ENCODE assay signal across 14 cellular contexts in genomic region chr14:55389330-55389729, GRCh38. TPM values are rescaled to one million over a fixed set of nuclear protein-coding genes. Genes with fewer than 3 reads are reported as not detected.
A peak's percentile ranks its signal among the peaks of the same experiment; 100 is the strongest.
DNase-seq lines count a peak whose midpoint lies in the region; ATAC-seq and TF ChIP-seq lines count a peak whose summit lies in the region.
"Had no signal": no experiment of that assay in that cellular context is flagged by ENCODE, and none has a peak within 500 bp of the region (broad histone marks: within the 10 kb centered on the region; RNA-seq: fewer than 3 reads in every experiment).

No MANE protein-coding gene starts in this region.

- in situ Hi-C loops in Caki2 (cut with HindIII; ENCODE audit: low pct_unique_long_range_greater_than_20kb, low sequenced_read_pairs) = no loop called here

- no peak for ATAC-seq in HG03039 (IDR thresholded peaks at IDR 0.05; ENCODE audit: unreplicated experiment)
- ATAC-seq in GM19395 (IDR thresholded peaks at IDR 0.05; ENCODE audit: unreplicated experiment) = no peak
- ATAC-seq in HG02973 (IDR thresholded peaks at IDR 0.05; ENCODE audit: unreplicated experiment) = no peak
- ATAC-seq in GM18505 (IDR thresholded peaks at IDR 0.05; ENCODE audit: unreplicated experiment) = no peak

- DNase-seq in Caki2 (ENCODE audit: low read depth) (peak; percentile 55), NCI-H226 (peak; percentile 35), dedifferentiated amniotic fluid mesenchymal stem cell (ENCODE audit: extremely low spot score) (peak; percentile 80), renal cortical epithelial cell (ENCODE audit: low read depth) (peak; percentile 39)
- DNase-seq: Calu3, GOT3, NCI-H1092 treated with DMSO at 0.1 percent for 48 hours, NCI-H446 had no signal

- no peak for TF ChIP-seq POLR2A in GM18505 (IDR thresholded peaks at IDR 0.05; ENCODE audit: borderline replicate concordance, extremely low read depth, insufficient read depth, insufficient read length)

RNA-seq across cellular contexts. Expression of gene ATG14, which starts 22.3 kb away (rescaled TPM):
- 5.9 and 10.1 TPM in 2 replicates for total RNA-seq in Caki2 (2014; rRNA removed; shearing (Covaris generic); ENCODE audit: low replicate concordance)
- 10.9 and 19.4 TPM in 2 replicates for total RNA-seq in renal cortical epithelial cell

RNA-seq across cellular contexts. Expression of gene TBPL2, which starts 51.1 kb away (rescaled TPM):
- total RNA-seq in Caki2 (2014; rRNA removed; shearing (Covaris generic); ENCODE audit: low replicate concordance) = not detected in 2 replicates
- total RNA-seq in renal cortical epithelial cell = not detected in 2 replicates
- total RNA-seq: Calu3, mesothelial cell of epicardium, progenitor cell of endocrine pancreas had no signal
